20 cellular contexts compared by ENCODE assay signal in the genomic region with DNA sequence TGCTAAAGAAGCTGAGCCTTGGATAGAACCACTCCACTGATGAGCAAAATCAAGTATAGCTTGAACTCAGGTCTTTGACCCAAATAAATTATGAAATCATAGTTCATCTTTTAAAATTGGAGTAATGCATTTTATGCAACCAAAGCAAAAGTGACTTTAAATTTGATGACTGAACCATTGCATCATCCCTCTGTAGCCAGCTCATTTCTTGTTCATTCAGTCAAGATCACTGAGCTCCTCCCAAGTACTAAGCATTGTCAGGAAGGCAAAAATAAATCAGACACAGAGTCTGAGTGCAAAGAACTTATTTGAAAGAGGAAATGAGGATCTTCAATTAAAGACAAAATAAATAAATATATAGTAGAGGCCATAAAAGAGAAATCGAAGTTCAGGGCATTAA.
DNase-seq lines count a peak whose midpoint lies in the region; ATAC-seq, FAIRE-seq and TF ChIP-seq lines count a peak whose summit lies in the region.
"Had no signal": no experiment of that assay in that cellular context is flagged by ENCODE, and none has a peak within 500 bp of the region (broad histone marks: within the 10 kb centered on the region; RNA-seq: fewer than 3 reads in every experiment).

No MANE protein-coding gene starts in this region.

- H2BK120ac ChIP-seq in mesenchymal stem cell (ENCODE audit: low read depth, low read length) = no peak overlapping the region

- H4K91ac ChIP-seq in mesenchymal stem cell (ENCODE audit: low read length) = no peak overlapping the region

- H3K27me3 Mint-ChIP-seq in naive thymus-derived CD8-positive, alpha-beta T cell = peaks cover 10 to 50% (median 18%) of the 10 kb centered on the region in 5 donors
- peaks cover 3% of the 10 kb centered on the region for H3K27me3 Mint-ChIP-seq in stimulated activated memory B cell treated with anti-CD40 and anti-IgM and Interleukin-4, amounts not matched to agents 10 μg/mL and 1 μg/mL and 100 μg/mL, for 72 hours

- H2AK5ac ChIP-seq in mesenchymal stem cell (ENCODE audit: low read length, severe bottlenecking) = no peak overlapping the region

- H3K4me1 Mint-ChIP-seq in naive thymus-derived CD8-positive, alpha-beta T cell = no peaks in the 10 kb centered on the region
- H3K4me1 Mint-ChIP-seq in stimulated activated memory B cell treated with anti-CD40 and anti-IgM and Interleukin-4, amounts not matched to agents 10 μg/mL and 1 μg/mL and 100 μg/mL, for 72 hours = no peaks in the 10 kb centered on the region
- H3K4me1 Mint-ChIP-seq: activated naive CD8-positive, alpha-beta T cell treated with anti-CD3 and anti-CD28 coated beads, Interleukin-2, amount 50 U/mL, for 24 hours; stimulated activated effector memory CD8-positive, alpha-beta T cell treated with anti-CD3 and anti-CD28 coated beads, Interleukin-12 subunit alpha, Interleukin-12 subunit beta, amount 100 ng/mL, for 72 hours had no signal

- no peak overlapping the region for H2AFZ ChIP-seq in mesenchymal stem cell (ENCODE audit: low read depth, low read length)

- H3K79me1 ChIP-seq in mesenchymal stem cell (replicated peaks; ENCODE audit: low read length, poor library complexity, severe bottlenecking) = no peaks in the 10 kb centered on the region

- WGBS in mesenchymal stem cell = 96% methylated on average over 1 of the region's 1 CpG

- POLR2A ChIA-PET in naive thymus-derived CD8-positive, alpha-beta T cell (lab: Charles Lee) = no interaction called here

- H3K4me3 Mint-ChIP-seq in naive thymus-derived CD8-positive, alpha-beta T cell = no peak overlapping the region
- no peak overlapping the region for H3K4me3 Mint-ChIP-seq in stimulated activated memory B cell treated with anti-CD40 and anti-IgM and Interleukin-4, amounts not matched to agents 10 μg/mL and 1 μg/mL and 100 μg/mL, for 72 hours
- H3K4me3 Mint-ChIP-seq: activated naive CD8-positive, alpha-beta T cell treated with anti-CD3 and anti-CD28 coated beads, Interleukin-2, amount 50 U/mL, for 24 hours; stimulated activated effector memory CD8-positive, alpha-beta T cell treated with anti-CD3 and anti-CD28 coated beads, Interleukin-12 subunit alpha, Interleukin-12 subunit beta, amount 100 ng/mL, for 72 hours had no signal

- H2BK5ac ChIP-seq in mesenchymal stem cell (ENCODE audit: low read depth, low read length, poor library complexity, severe bottlenecking) = no peak overlapping the region

- H3K4ac ChIP-seq in mesenchymal stem cell (ENCODE audit: low read depth in 1 of 2, low read length in 2 of 2) = no peak overlapping the region

- no peaks in the 10 kb centered on the region for H3K36me3 Mint-ChIP-seq in naive thymus-derived CD8-positive, alpha-beta T cell
- no peaks in the 10 kb centered on the region for H3K36me3 Mint-ChIP-seq in stimulated activated memory B cell treated with anti-CD40 and anti-IgM and Interleukin-4, amounts not matched to agents 10 μg/mL and 1 μg/mL and 100 μg/mL, for 72 hours
- H3K36me3 Mint-ChIP-seq: stimulated activated effector memory CD8-positive, alpha-beta T cell treated with anti-CD3 and anti-CD28 coated beads, Interleukin-12 subunit alpha, Interleukin-12 subunit beta, amount 100 ng/mL, for 72 hours had no signal

- no peaks in the 10 kb centered on the region for H3K36me3 ChIP-seq in bronchial epithelial cell (ENCODE audit: control insufficient read depth, insufficient read depth, low read length)
- no peaks in the 10 kb centered on the region for H3K36me3 ChIP-seq in mesenchymal stem cell (ENCODE audit: control insufficient read depth in 1 of 2, insufficient read depth in 2 of 2, low read depth in 1 of 2, low read length in 2 of 2)
- H3K36me3 ChIP-seq: BE2C, esophagus squamous epithelium, heart right ventricle, neutrophil, thyroid gland had no signal

- no peaks in the 10 kb centered on the region for H3K4me1 ChIP-seq in mesenchymal stem cell (ENCODE audit: control insufficient read depth, insufficient read depth, low read depth, low read length)
- H3K4me1 ChIP-seq: BE2C, esophagus squamous epithelium, thyroid gland had no signal

- no peak for ATAC-seq in naive thymus-derived CD8-positive, alpha-beta T cell
- ATAC-seq in stimulated activated memory B cell treated with anti-CD40 and anti-IgM and Interleukin-4, amounts not matched to agents 10 μg/mL and 1 μg/mL and 100 μg/mL, for 72 hours = no peak
- no peak for ATAC-seq in GM18861 (IDR thresholded peaks at IDR 0.05; ENCODE audit: unreplicated experiment)
- ATAC-seq: activated CD4-positive, CD25-positive, alpha-beta regulatory T cell treated with anti-CD3 and anti-CD28 coated beads, Interleukin-2, amount 50 U/mL, for 24 hours; activated naive CD8-positive, alpha-beta T cell treated with anti-CD3 and anti-CD28 coated beads, Interleukin-2, amount 50 U/mL, for 24 hours; heart right ventricle; stimulated activated effector memory CD8-positive, alpha-beta T cell treated with anti-CD3 and anti-CD28 coated beads, Interleukin-12 subunit alpha, Interleukin-12 subunit beta, amount 100 ng/mL, for 72 hours had no signal

- no peak overlapping the region for H3K23ac ChIP-seq in mesenchymal stem cell (ENCODE audit: low read length in 2 of 2)

- H2BK15ac ChIP-seq in mesenchymal stem cell (ENCODE audit: low read depth, poor library complexity, severe bottlenecking) = no peak overlapping the region

- H3K9me3 ChIP-seq in mesenchymal stem cell (ENCODE audit: control insufficient read depth, low read length) = no peaks in the 10 kb centered on the region
- H3K9me3 ChIP-seq: BE2C, esophagus squamous epithelium, heart right ventricle, neutrophil, thyroid gland had no signal

- H3K27ac ChIP-seq in mesenchymal stem cell (ENCODE audit: low read length, poor library complexity, severe bottlenecking) = no peak overlapping the region
- H3K27ac ChIP-seq: esophagus squamous epithelium, heart right ventricle, neutrophil, RWPE1, thyroid gland had no signal

- peak; percentile 4 for DNase-seq in EH (ENCODE audit: low read depth)
- peak; percentile 28 for DNase-seq in HS-5 (ENCODE audit: low read depth)
- peak; percentile 47 for DNase-seq in bronchial epithelial cell (ENCODE audit: low read depth)
- DNase-seq in mesenchymal stem cell = no peak
- no peak for DNase-seq in naive thymus-derived CD8-positive, alpha-beta T cell
- DNase-seq: activated naive CD8-positive, alpha-beta T cell treated with anti-CD3 and anti-CD28 coated beads, Interleukin-2, amount 50 U/mL, for 24 hours; BE2C; esophagus squamous epithelium; GOT3; heart right ventricle; NCI-H2029 treated with DMSO at 0.1 percent for 48 hours; NCI-H446; T1000; thyroid gland had no signal

- H3K4me3 ChIP-seq in bronchial epithelial cell (ENCODE audit: low read depth, low read length) (no peak overlapping the region), mesenchymal stem cell (ENCODE audit: insufficient read depth in 1 of 2, low read depth in 1 of 2, low read length in 2 of 2) (no peak overlapping the region)
- H3K4me3 ChIP-seq: esophagus squamous epithelium, heart right ventricle, thyroid gland had no signal

- no peak overlapping the region for H3K18ac ChIP-seq in mesenchymal stem cell (ENCODE audit: low read depth in 1 of 2, low read length in 2 of 2)

- H3K9me3 Mint-ChIP-seq in naive thymus-derived CD8-positive, alpha-beta T cell = no peaks in the 10 kb centered on the region
- H3K9me3 Mint-ChIP-seq in stimulated activated memory B cell treated with anti-CD40 and anti-IgM and Interleukin-4, amounts not matched to agents 10 μg/mL and 1 μg/mL and 100 μg/mL, for 72 hours = no peaks in the 10 kb centered on the region
- H3K9me3 Mint-ChIP-seq: activated naive CD8-positive, alpha-beta T cell treated with anti-CD3 and anti-CD28 coated beads, Interleukin-2, amount 50 U/mL, for 24 hours; stimulated activated effector memory CD8-positive, alpha-beta T cell treated with anti-CD3 and anti-CD28 coated beads, Interleukin-12 subunit alpha, Interleukin-12 subunit beta, amount 100 ng/mL, for 72 hours had no signal

- no peak for TF ChIP-seq CTCF in bronchial epithelial cell (IDR thresholded peaks at IDR 0.05; ENCODE audit: insufficient read depth, low read length, severe bottlenecking)

- H3K4me2 ChIP-seq in mesenchymal stem cell (ENCODE audit: low read length, poor library complexity, severe bottlenecking) = no peak overlapping the region

- H4K8ac ChIP-seq in mesenchymal stem cell (ENCODE audit: low read length) = no peak overlapping the region

- no peak for FAIRE-seq in bronchial epithelial cell (lab: Jason Lieb, UNC)

- peak overlapping the region; percentile 78 for H3K9ac ChIP-seq in mesenchymal stem cell (ENCODE audit: low read length)

- no peak overlapping the region for H3K14ac ChIP-seq in mesenchymal stem cell (ENCODE audit: low read length in 2 of 2)

- no peak overlapping the region for H3K27ac Mint-ChIP-seq in naive thymus-derived CD8-positive, alpha-beta T cell
- H3K27ac Mint-ChIP-seq in stimulated activated memory B cell treated with anti-CD40 and anti-IgM and Interleukin-4, amounts not matched to agents 10 μg/mL and 1 μg/mL and 100 μg/mL, for 72 hours = no peak overlapping the region
- H3K27ac Mint-ChIP-seq: activated naive CD8-positive, alpha-beta T cell treated with anti-CD3 and anti-CD28 coated beads, Interleukin-2, amount 50 U/mL, for 24 hours; stimulated activated effector memory CD8-positive, alpha-beta T cell treated with anti-CD3 and anti-CD28 coated beads, Interleukin-12 subunit alpha, Interleukin-12 subunit beta, amount 100 ng/mL, for 72 hours had no signal

- no peak overlapping the region for H2BK12ac ChIP-seq in mesenchymal stem cell (ENCODE audit: low read length in 2 of 2)

- H3K27me3 ChIP-seq in bronchial epithelial cell (ENCODE audit: control insufficient read depth, insufficient read depth, low read length) = no peaks in the 10 kb centered on the region
- H3K27me3 ChIP-seq in mesenchymal stem cell (ENCODE audit: control insufficient read depth in 1 of 2, insufficient read depth in 1 of 2, low read length in 2 of 2) = peaks cover 0 to 18% of the 10 kb centered on the region in 2 experiments
- H3K27me3 ChIP-seq: BE2C had no signal

Comparison
In these comparisons a context has a peak if more than half of its experiments do, and no peak if none do; other contexts are left out.
1. DNase-seq: peak in EH (single experiment), HS-5 (single experiment) and bronchial epithelial cell (single experiment); none in mesenchymal stem cell (single experiment) and naive thymus-derived CD8-positive, alpha-beta T cell (0 of 10).